Comparison of ENCODE assay signal across 17 cellular contexts in genomic region chr17:8255499-8255898, GRCh38. TPM values are rescaled to one million over a fixed set of nuclear protein-coding genes. Genes with fewer than 3 reads are reported as not detected.
DNase-seq lines count a peak whose midpoint lies in the region; ATAC-seq, FAIRE-seq and TF ChIP-seq lines count a peak whose summit lies in the region.
"Had no signal": no experiment of that assay in that cellular context is flagged by ENCODE, and none has a peak within 500 bp of the region (broad histone marks: within the 10 kb centered on the region; RNA-seq: fewer than 3 reads in every experiment).

No MANE protein-coding gene starts in this region.

- no peak overlapping the region for H3K4me2 ChIP-seq in keratinocyte (ENCODE audit: control insufficient read depth, extremely low read depth, insufficient read depth, low read depth, low read length)

- no peaks in the 10 kb centered on the region for H3K9me3 ChIP-seq in keratinocyte (ENCODE audit: control insufficient read depth, low read depth, low read length)
- no peaks in the 10 kb centered on the region for H3K9me3 ChIP-seq in tibial nerve
- H3K9me3 ChIP-seq: heart left ventricle, thoracic aorta had no signal

- peaks cover 65% of the 10 kb centered on the region for H3K36me3 Mint-ChIP-seq in WTC11

- POLR2A ChIA-PET in WTC11 (lab: Charles Lee) = no interaction called here

- H3K79me2 ChIP-seq in keratinocyte (ENCODE audit: control insufficient read depth, insufficient read depth, low read length) = peaks cover 21% of the 10 kb centered on the region

- 91% methylated on average over 9 of the region's 9 CpGs for WGBS in tibial nerve, 2 donors

- DNase-seq in WTC11 (ENCODE audit: low spot score) (no peak), keratinocyte (ENCODE audit: low read depth, low spot score) (no peak), tibial nerve (ENCODE audit: low spot score in 2 of 2) (no peak), NCI-H226 (no peak)
- DNase-seq: activated CD8-positive, alpha-beta T cell treated with anti-CD3 and anti-CD28 coated beads, Interleukin-2, amount 10 ng/mL, durations not matched to agents 7 days and 5 days; amniotic stem cell; CD4-positive, CD25-positive, alpha-beta regulatory T cell; heart left ventricle; NCI-H1105; occipital lobe; stimulated activated CD4-positive, alpha-beta T cell treated with anti-CD3 and anti-CD28 coated beads, Interleukin-2, amount 100 ng/mL, for 48 hours; T-cell had no signal

- H4K20me1 ChIP-seq in keratinocyte (ENCODE audit: control insufficient read depth, extremely low read depth, insufficient read depth, low read length) = no peaks in the 10 kb centered on the region

- no peaks in the 10 kb centered on the region for H3K27me3 Mint-ChIP-seq in WTC11 (ENCODE audit: low read depth)
- H3K27me3 Mint-ChIP-seq: CD4-positive, CD25-positive, alpha-beta regulatory T cell; dendritic cell treated with granulocyte-macrophage colony-stimulating factor and Interleukin-4, amounts not matched to agents 40 ng/mL and 50 ng/mL, for 4 days; T-cell had no signal

- peak; percentile 92 for ATAC-seq in WTC11
- ATAC-seq: activated CD8-positive, alpha-beta T cell treated with anti-CD3 and anti-CD28 coated beads, Interleukin-2, amount 10 ng/mL, durations not matched to agents 7 days and 5 days; esophagus mucosa; heart left ventricle; T-cell had no signal

- H3K9me3 Mint-ChIP-seq in WTC11 = no peaks in the 10 kb centered on the region
- H3K9me3 Mint-ChIP-seq: CD4-positive, CD25-positive, alpha-beta regulatory T cell; dendritic cell treated with granulocyte-macrophage colony-stimulating factor and Interleukin-4, amounts not matched to agents 40 ng/mL and 50 ng/mL, for 4 days; T-cell had no signal

- no peak for TF ChIP-seq POLR2A in tibial nerve (IDR thresholded peaks at IDR 0.05)

- CTCF ChIA-PET in WTC11 (lab: Charles Lee) = interaction anchor here (0.5 to 1.8 kb wide), 3 partner anchors 11 to 45 kb away, joined by 3 to 6 read pairs (median 3); no protein-coding TSS in a partner anchor

- no peak overlapping the region for H3K4me3 Mint-ChIP-seq in WTC11
- H3K4me3 Mint-ChIP-seq: activated CD8-positive, alpha-beta T cell treated with anti-CD3 and anti-CD28 coated beads, Interleukin-2, amount 10 ng/mL, durations not matched to agents 7 days and 5 days; dendritic cell treated with granulocyte-macrophage colony-stimulating factor and Interleukin-4, amounts not matched to agents 40 ng/mL and 50 ng/mL, for 4 days; T-cell had no signal

- TF ChIP-seq EP300 in tibial nerve (IDR thresholded peaks at IDR 0.05) = no peak

- peaks cover 1% of the 10 kb centered on the region for H3K4me1 ChIP-seq in keratinocyte (ENCODE audit: control insufficient read depth, extremely low read depth, insufficient read depth, low read length)
- H3K4me1 ChIP-seq in tibial nerve = no peaks in the 10 kb centered on the region

- dilution Hi-C loops in keratinocyte (cut with MboI; ENCODE audit: extremely low pct_ligation_motif_present, low sequenced_read_pairs) = no loop called here

- peak; percentile 20 for TF ChIP-seq CTCF in GM12873 (IDR thresholded peaks at IDR 0.05; ENCODE audit: insufficient read depth, low read depth, low read length, missing control alignments)
- no peak for TF ChIP-seq CTCF in WTC11 (IDR thresholded peaks at IDR 0.05)
- peak in 2 of 3 experiments; percentile 7 to 21 for TF ChIP-seq CTCF in keratinocyte (optimal IDR thresholded peaks at IDR 0.05 in 1 of 3, IDR thresholded peaks at IDR 0.05 in 1 of 3, conservative IDR thresholded peaks at IDR 0.05 in 1 of 3; ENCODE audit: extremely low read depth in 1 of 3, insufficient read depth in 2 of 3, low read length in 3 of 3)
- TF ChIP-seq CTCF in tibial nerve (IDR thresholded peaks at IDR 0.05) = no peak

- no peak overlapping the region for H3K9ac ChIP-seq in keratinocyte (ENCODE audit: control insufficient read depth, extremely low read depth, insufficient read depth, low read length)

- peaks cover 23 to 26% of the 10 kb centered on the region in 2 experiments for H3K36me3 ChIP-seq in keratinocyte (ENCODE audit: control insufficient read depth in 2 of 2, extremely low read depth in 1 of 2, insufficient read depth in 2 of 2, low read length in 2 of 2)
- peaks cover 0 to 68% (median 5%) of the 10 kb centered on the region in 3 donors for H3K36me3 ChIP-seq in tibial nerve

- no peak for FAIRE-seq in keratinocyte (lab: Jason Lieb, UNC)

- H3K4me1 Mint-ChIP-seq in WTC11 = peaks cover 2% of the 10 kb centered on the region

- H3K27ac Mint-ChIP-seq in WTC11 = no peak overlapping the region; the same call in 1 of the 2 replicates
- H3K27ac Mint-ChIP-seq: activated CD8-positive, alpha-beta T cell treated with anti-CD3 and anti-CD28 coated beads, Interleukin-2, amount 10 ng/mL, durations not matched to agents 7 days and 5 days; CD4-positive, CD25-positive, alpha-beta regulatory T cell; dendritic cell treated with granulocyte-macrophage colony-stimulating factor and Interleukin-4, amounts not matched to agents 40 ng/mL and 50 ng/mL, for 4 days; T-cell had no signal

- H2AFZ ChIP-seq in keratinocyte (ENCODE audit: control insufficient read depth, low read length) = no peak overlapping the region

- H3K4me3 ChIP-seq in keratinocyte (ENCODE audit: control insufficient read depth in 2 of 3, extremely low read depth in 1 of 3, insufficient read depth in 2 of 3, low read depth in 1 of 3, low read length in 3 of 3) = no peak overlapping the region
- no peak overlapping the region for H3K4me3 ChIP-seq in tibial nerve
- H3K4me3 ChIP-seq: heart left ventricle, thoracic aorta had no signal

- no peak overlapping the region for H3K27ac ChIP-seq in keratinocyte (ENCODE audit: control insufficient read depth, insufficient read depth, low read length)
- H3K27ac ChIP-seq in tibial nerve = no peak overlapping the region
- H3K27ac ChIP-seq: heart left ventricle, RWPE1, thoracic aorta had no signal

- H3K27me3 ChIP-seq in keratinocyte (ENCODE audit: control insufficient read depth, extremely low read depth, insufficient read depth, low read length) (no peaks in the 10 kb centered on the region), tibial nerve (no peaks in the 10 kb centered on the region)
- H3K27me3 ChIP-seq: heart left ventricle had no signal

- no peaks in the 10 kb centered on the region for H3K9me1 ChIP-seq in keratinocyte (ENCODE audit: control insufficient read depth, extremely low read depth, insufficient read depth, low read length)

TF ChIP-seq in WTC11, 78 proteins besides CTCF, POLR2A, EP300 and RAD21 (continues in another document):
- TF ChIP-seq RELA (CRISPR knock-in tag; IDR thresholded peaks at IDR 0.05; ENCODE audit: borderline replicate concordance) = no peak

RNA-seq across cellular contexts. Expression of gene PFAS, which starts 6.4 kb away (rescaled TPM):
- total RNA-seq in WTC11 (2021) (229 to 246 TPM (median 229 TPM) in 3 replicates), tibial nerve (10 to 100 TPM; 19.2 to 39.9 (median 29.5) TPM)
- polyA plus RNA-seq in keratinocyte = 10.3 to 14.1 TPM (median 13.5 TPM) in 3 replicates
- polyA plus RNA-seq in keratinocyte (2011; ENCODE audit: low read depth) = 3.5 TPM
- polyA plus RNA-seq in keratinocyte (2011; cell fraction: cytosol; rRNA removed) = 4.5 and 5.2 TPM in 2 replicates
- polyA plus RNA-seq in keratinocyte (2011; cell fraction: nucleus; rRNA removed) = 30.3 and 35.8 TPM in 2 replicates
- 3.9 and 13.7 TPM in 2 replicates for polyA plus RNA-seq in keratinocyte (2012; ENCODE audit: low replicate concordance)
- polyA minus RNA-seq in keratinocyte = 29.1 to 89.9 TPM (median 36.8 TPM) in 3 replicates
- polyA minus RNA-seq in keratinocyte (2011; cell fraction: cytosol; rRNA and poly(A)+ RNA removed) = 20.1 TPM
- polyA minus RNA-seq in keratinocyte (2011; cell fraction: nucleus; rRNA and poly(A)+ RNA removed) = 19.1 and 20.4 TPM in 2 replicates

RNA-seq across cellular contexts. Expression of gene CTC1, which starts 7.6 kb away (rescaled TPM):
- total RNA-seq in WTC11 (2021) = 36.1 to 42.5 TPM (median 40.4 TPM) in 3 replicates
- polyA plus RNA-seq in keratinocyte = 7.4 to 17.7 TPM (median 12.1 TPM) in 3 replicates
- polyA plus RNA-seq in keratinocyte (2011; ENCODE audit: low read depth) = 5.9 TPM
- polyA plus RNA-seq in keratinocyte (2011; cell fraction: cytosol; rRNA removed) = 8.7 and 11.4 TPM in 2 replicates
- 81.3 and 85.5 TPM in 2 replicates for polyA plus RNA-seq in keratinocyte (2011; cell fraction: nucleus; rRNA removed)
- polyA plus RNA-seq in keratinocyte (2012; ENCODE audit: low replicate concordance) = 8.4 and 13.1 TPM in 2 replicates
- polyA minus RNA-seq in keratinocyte = 19.3 to 31.1 TPM (median 25.6 TPM) in 3 replicates
- 8.8 TPM for polyA minus RNA-seq in keratinocyte (2011; cell fraction: cytosol; rRNA and poly(A)+ RNA removed)
- 16.8 and 22.2 TPM in 2 replicates for polyA minus RNA-seq in keratinocyte (2011; cell fraction: nucleus; rRNA and poly(A)+ RNA removed)
- total RNA-seq in tibial nerve = 10 to 100 TPM; 22.3 to 30.1 (median 25.3) TPM

RNA-seq across cellular contexts. Expression of gene RANGRF, which starts 33.0 kb away (rescaled TPM):
- total RNA-seq in WTC11 (2021) (32.7 to 36.8 TPM (median 34.6 TPM) in 3 replicates), tibial nerve (10 to 100 TPM; 23.0 to 35.4 (median 25.1) TPM)
- polyA plus RNA-seq in keratinocyte = 21.3 to 28.7 TPM (median 24.4 TPM) in 3 replicates
- 9.5 TPM for polyA plus RNA-seq in keratinocyte (2011; ENCODE audit: low read depth)
- polyA plus RNA-seq in keratinocyte (2011; cell fraction: cytosol; rRNA removed) = 20.6 and 27.5 TPM in 2 replicates
- polyA plus RNA-seq in keratinocyte (2011; cell fraction: nucleus; rRNA removed) = 14.3 and 15.3 TPM in 2 replicates
- 23.5 and 34.8 TPM in 2 replicates for polyA plus RNA-seq in keratinocyte (2012; ENCODE audit: low replicate concordance)
- 15.2 to 24.3 TPM (median 19.3 TPM) in 3 replicates for polyA minus RNA-seq in keratinocyte
- polyA minus RNA-seq in keratinocyte (2011; cell fraction: cytosol; rRNA and poly(A)+ RNA removed) = 27.6 TPM
- polyA minus RNA-seq in keratinocyte (2011; cell fraction: nucleus; rRNA and poly(A)+ RNA removed) = 3.9 and 5.9 TPM in 2 replicates

RNA-seq across cellular contexts. Expression of gene SLC25A35, which starts 39.7 kb away (rescaled TPM):
- total RNA-seq in WTC11 (2021) = 4.5 to 7.6 TPM (median 5.4 TPM) in 3 replicates
- 0.71 to 1.3 TPM (median 1.1 TPM) in 3 replicates for polyA plus RNA-seq in keratinocyte
- 0.12 TPM for polyA plus RNA-seq in keratinocyte (2011; ENCODE audit: low read depth)
- 0.62 and 1.8 TPM in 2 replicates for polyA plus RNA-seq in keratinocyte (2011; cell fraction: cytosol; rRNA removed)
- 4.3 and 5.5 TPM in 2 replicates for polyA plus RNA-seq in keratinocyte (2011; cell fraction: nucleus; rRNA removed)
- 0.96 and 1.9 TPM in 2 replicates for polyA plus RNA-seq in keratinocyte (2012; ENCODE audit: low replicate concordance)
- polyA minus RNA-seq in keratinocyte = 0.53 to 2.7 TPM (median 1.1 TPM) in 3 replicates
- polyA minus RNA-seq in keratinocyte (2011; cell fraction: cytosol; rRNA and poly(A)+ RNA removed) = 1.7 TPM
- 0.70 and 0.84 TPM in 2 replicates for polyA minus RNA-seq in keratinocyte (2011; cell fraction: nucleus; rRNA and poly(A)+ RNA removed)
- 1 to 10 TPM; 2.5 to 7.0 (median 6.1) TPM for total RNA-seq in tibial nerve

RNA-seq across cellular contexts. Expression of gene AURKB, which starts 45.1 kb away (rescaled TPM):
- total RNA-seq in WTC11 (2021) (180 to 215 TPM (median 183 TPM) in 3 replicates), tibial nerve (10 to 100 TPM; 31.2 to 78.1 (median 39.6) TPM)
- 1.4 to 28.2 TPM (median 12.6 TPM) in 3 replicates for polyA plus RNA-seq in keratinocyte
- not detected for polyA plus RNA-seq in keratinocyte (2011; ENCODE audit: low read depth)
- polyA plus RNA-seq in keratinocyte (2011; cell fraction: cytosol; rRNA removed) = 3.8 and 4.2 TPM in 2 replicates
- 11.6 and 12.8 TPM in 2 replicates for polyA plus RNA-seq in keratinocyte (2011; cell fraction: nucleus; rRNA removed)
- 0.25 and 28.3 TPM in 2 replicates for polyA plus RNA-seq in keratinocyte (2012; ENCODE audit: low replicate concordance)
- polyA minus RNA-seq in keratinocyte = 2.1 to 22.7 TPM (median 7.9 TPM) in 3 replicates
- polyA minus RNA-seq in keratinocyte (2011; cell fraction: cytosol; rRNA and poly(A)+ RNA removed) = 7.1 TPM
- 0.70 and 5.2 TPM in 2 replicates for polyA minus RNA-seq in keratinocyte (2011; cell fraction: nucleus; rRNA and poly(A)+ RNA removed)

Comparison
In these comparisons a context has a peak if more than half of its experiments do, and no peak if none do; other contexts are left out.
1. CTCF ChIP-seq: peak in GM12873 (single experiment) and keratinocyte (2 of 3); none in WTC11 (single experiment) and tibial nerve (0 of 5).